Comparison of ENCODE assay signal across 10 cellular contexts in genomic region chr15:89105147-89105546, GRCh38. TPM values are rescaled to one million over a fixed set of nuclear protein-coding genes. Genes with fewer than 3 reads are reported as not detected.
DNase-seq lines count a peak whose midpoint lies in the region; ATAC-seq, FAIRE-seq and TF ChIP-seq lines count a peak whose summit lies in the region.
"Had no signal": no experiment of that assay in that cellular context is flagged by ENCODE, and none has a peak within 500 bp of the region (broad histone marks: within the 10 kb centered on the region; RNA-seq: fewer than 3 reads in every experiment).

No MANE protein-coding gene starts in this region.

- DNase-seq in BJ (ENCODE audit: low read depth) (peak; percentile 97), foreskin fibroblast (peak; percentile 93 to 96), pancreas (no peak), cortex of kidney (lab: John Stamatoyannopoulos, UW) (no peak), DMS153 treated with DMSO at 0.1 percent for 48 hours (lab: John Stamatoyannopoulos, UW; ENCODE audit: unreplicated experiment) (no peak)
- DNase-seq: activated gamma-delta T cell treated with Interleukin-2 at 50 U/mL for 16 hours, SHP77 treated with DMSO at 0.1 percent for 48 hours had no signal

- H3K27me3 ChIP-seq in BJ (ENCODE audit: control insufficient read depth, insufficient read depth, low read length): no peaks in the 10 kb centered on the region
- no peaks in the 10 kb centered on the region for H3K27me3 ChIP-seq in pancreas

- POLR2A ChIA-PET in BJ (lab: Charles Lee): no interaction called here

- no peak for FAIRE-seq in pancreas (lab: Jason Lieb, UNC)

- WGBS in pancreas, 2 donors: 30 to 33% methylated on average over 4 of the region's 4 CpGs

- H3K4me1 ChIP-seq in pancreas: peaks cover 34 to 56% (median 50%) of the 10 kb centered on the region in 3 donors

- H3K4me3 ChIP-seq in BJ (ENCODE audit: low read depth, low read length) (no peak overlapping the region), foreskin fibroblast (ENCODE audit: low read depth in 1 of 2, low read length in 2 of 2) (no peak overlapping the region), pancreas (no peak overlapping the region)

- no peaks in the 10 kb centered on the region for H3K9me3 ChIP-seq in pancreas

- ATAC-seq in SK-N-SH treated with all-trans-retinoic acid at 6 μM for 48 hours (peak; percentile 70), pancreas (peak in 2 of 4 donors; percentile 2 to 7), HG03460 (IDR thresholded peaks at IDR 0.05; ENCODE audit: unreplicated experiment) (no peak), GM18868 (IDR thresholded peaks at IDR 0.05; ENCODE audit: unreplicated experiment) (no peak)

- intact Hi-C loops in pancreas (cut with DNase I): no loop called here

- TF ChIP-seq CTCF in BJ (IDR thresholded peaks at IDR 0.05; ENCODE audit: insufficient read depth, low read depth, low read length): no peak
- TF ChIP-seq CTCF in foreskin fibroblast (IDR thresholded peaks at IDR 0.05; ENCODE audit: low read depth, low read length): no peak
- no peak for TF ChIP-seq CTCF in pancreas (IDR thresholded peaks at IDR 0.05)

- H3K36me3 ChIP-seq in BJ (ENCODE audit: control insufficient read depth, insufficient read depth, low read length) (no peaks in the 10 kb centered on the region), pancreas (peaks cover 0 to 3% (median 0%) of the 10 kb centered on the region in 3 donors)

- CTCF ChIA-PET in BJ (lab: Yijun Ruan, JAX): interaction anchor here (0.7 to 6.0 kb wide), 9 partner anchors 7 to 73 kb away, joined by 3 to 22 read pairs (median 3); partner anchors contain the start of gene ABHD2

- H3K27ac ChIP-seq in pancreas: peak overlapping the region in 3 of 4 donors; percentile 19 to 79 (median 60)

TF ChIP-seq in SK-N-SH treated with all-trans-retinoic acid at 6 μM for 48 hours, 23 proteins besides CTCF, POLR2A, EP300 and RAD21:
- 0 out of 2 replicates have a peak, but pooled peaks have one; percentile 40 for TF ChIP-seq PATZ1 (CRISPR knock-in tag; IDR thresholded peaks at IDR 0.05; ENCODE audit: borderline replicate concordance)
- TF ChIP-seq ISL1 (CRISPR knock-in tag; IDR thresholded peaks at IDR 0.05): peak; percentile 49
- TF ChIP-seq, protein P1, sequence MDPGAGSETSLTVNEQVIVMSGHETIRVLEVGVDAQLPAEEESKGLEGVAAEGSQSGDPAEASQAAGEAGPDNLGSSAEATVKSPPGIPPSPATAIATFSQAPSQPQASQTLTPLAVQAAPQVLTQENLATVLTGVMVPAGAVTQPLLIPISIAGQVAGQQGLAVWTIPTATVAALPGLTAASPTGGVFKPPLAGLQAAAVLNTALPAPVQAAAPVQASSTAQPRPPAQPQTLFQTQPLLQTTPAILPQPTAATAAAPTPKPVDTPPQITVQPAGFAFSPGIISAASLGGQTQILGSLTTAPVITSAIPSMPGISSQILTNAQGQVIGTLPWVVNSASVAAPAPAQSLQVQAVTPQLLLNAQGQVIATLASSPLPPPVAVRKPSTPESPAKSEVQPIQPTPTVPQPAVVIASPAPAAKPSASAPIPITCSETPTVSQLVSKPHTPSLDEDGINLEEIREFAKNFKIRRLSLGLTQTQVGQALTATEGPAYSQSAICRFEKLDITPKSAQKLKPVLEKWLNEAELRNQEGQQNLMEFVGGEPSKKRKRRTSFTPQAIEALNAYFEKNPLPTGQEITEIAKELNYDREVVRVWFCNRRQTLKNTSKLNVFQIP (CRISPR knock-in tag; IDR thresholded peaks at IDR 0.05; ENCODE audit: borderline replicate concordance, low read depth): no peak
- TF ChIP-seq TOX (CRISPR knock-in tag; IDR thresholded peaks at IDR 0.05; ENCODE audit: borderline replicate concordance): 0 out of 2 replicates have a peak, but pooled peaks have one; percentile 21

RNA-seq across cellular contexts. Expression of gene ABHD2, which starts 16.9 kb away (rescaled TPM):
- 47.2 and 69.6 TPM in 2 replicates for polyA plus RNA-seq in BJ (2011; rRNA removed)
- polyA minus RNA-seq in BJ (2011; rRNA and poly(A)+ RNA removed): 61.1 and 61.2 TPM in 2 replicates
- total RNA-seq in pancreas: 100 to 1,000 TPM; 104 to 151 (median 132) TPM
- 10 to 100 TPM in 1 of 2 donors, 1 to 10 TPM in 1; 7.9 to 16.2 TPM for polyA plus RNA-seq in pancreas

Comparison
In these comparisons a context has a peak if more than half of its experiments do, and no peak if none do; other contexts are left out.
1. DNase-seq: peak in BJ (single experiment) and foreskin fibroblast (2 of 2); none in pancreas (0 of 6), cortex of kidney (single experiment) and DMS153 treated with DMSO at 0.1 percent for 48 hours (single experiment).